In genomic region chr5:80284720-80285119, GRCh38 we compare ENCODE assay signal across 20 cellular contexts. TPM values are rescaled to one million over a fixed set of nuclear protein-coding genes. Genes with fewer than 3 reads are reported as not detected.
DNase-seq lines count a peak whose midpoint lies in the region; ATAC-seq and TF ChIP-seq lines count a peak whose summit lies in the region.
"Had no signal": no experiment of that assay in that cellular context is flagged by ENCODE, and none has a peak within 500 bp of the region (broad histone marks: within the 10 kb centered on the region; RNA-seq: fewer than 3 reads in every experiment).

No MANE protein-coding gene starts in this region.

- peak overlapping the region in 3 of 8 donors; percentile 30 to 57 (median 41) for H3K4me3 Mint-ChIP-seq in CD4-positive, alpha-beta memory T cell
- no peak overlapping the region for H3K4me3 Mint-ChIP-seq in chondrocyte (ENCODE audit: unreplicated experiment)

- DNase-seq in CD4-positive, alpha-beta memory T cell, result peak in 3 of 5 donors; percentile 15 to 19 (median 16)
- DNase-seq in KBM-7 (peak; percentile 68), chondrocyte (ENCODE audit: low spot score) (peak; percentile 12), NCI-H1694 (lab: John Stamatoyannopoulos, UW) (no peak)
- DNase-seq in activated CD4-positive, alpha-beta T cell treated with anti-CD3 and anti-CD28 coated beads, Interleukin-2, amount 50 U/mL, for 48 hours, result peak; percentile 13 to 30
- DNase-seq: amniotic stem cell, colonic mucosa, glutamatergic neuron, islet precursor cell, NCI-H1417 treated with DMSO at 0.1 percent for 48 hours, NCI-H510A, pancreas, SW 1271, upper lobe of left lung had no signal

- peak overlapping the region in 4 of 7 donors; percentile 42 to 81 (median 56) for H3K27ac Mint-ChIP-seq in CD4-positive, alpha-beta memory T cell
- no peak overlapping the region for H3K27ac Mint-ChIP-seq in chondrocyte (ENCODE audit: unreplicated experiment)

- no peaks in the 10 kb centered on the region for H3K27me3 ChIP-seq in CD4-positive, alpha-beta memory T cell (ENCODE audit: insufficient read depth, low read length)
- H3K27me3 ChIP-seq: BLaER1, colonic mucosa, pancreas, upper lobe of left lung had no signal

- POLR2A ChIA-PET in CD4-positive, alpha-beta memory T cell (lab: Charles Lee; ENCODE audit: partially characterized antibody), result interaction anchor here (0.6 to 1.1 kb wide), 4 partner anchors 23 to 98 kb away, joined by 3 to 4 read pairs (median 4); partner anchors contain the start of gene SERINC5

- H3K4me1 Mint-ChIP-seq in CD4-positive, alpha-beta memory T cell, result peaks cover 7 to 14% (median 8%) of the 10 kb centered on the region in 4 donors
- H3K4me1 Mint-ChIP-seq in chondrocyte (ENCODE audit: low read depth), result no peaks in the 10 kb centered on the region

- no peaks in the 10 kb centered on the region for H3K36me3 Mint-ChIP-seq in CD4-positive, alpha-beta memory T cell
- no peaks in the 10 kb centered on the region for H3K36me3 Mint-ChIP-seq in chondrocyte (ENCODE audit: low read depth)

- H3K9me3 Mint-ChIP-seq in CD4-positive, alpha-beta memory T cell, result no peaks in the 10 kb centered on the region
- no peaks in the 10 kb centered on the region for H3K9me3 Mint-ChIP-seq in chondrocyte (ENCODE audit: low read depth)

- no peaks in the 10 kb centered on the region for H3K36me3 ChIP-seq in CD4-positive, alpha-beta memory T cell (ENCODE audit: insufficient read depth, low read length)
- H3K36me3 ChIP-seq: BLaER1, colonic mucosa, pancreas, upper lobe of left lung had no signal

- H3K4me3 ChIP-seq in CD4-positive, alpha-beta memory T cell (ENCODE audit: low read length in 2 of 2), result no peak overlapping the region
- H3K4me3 ChIP-seq: BLaER1, colonic mucosa, pancreas, upper lobe of left lung had no signal

- H3K4me1 ChIP-seq in CD4-positive, alpha-beta memory T cell (ENCODE audit: insufficient read depth, low read length), result no peaks in the 10 kb centered on the region
- H3K4me1 ChIP-seq: BLaER1, colonic mucosa, pancreas, upper lobe of left lung had no signal

- in situ Hi-C loops in KBM-7 (cut with MboI; ENCODE audit: low pct_unique_long_range_greater_than_20kb, low sequenced_read_pairs), result no loop called here

- ATAC-seq in HG03442 (IDR thresholded peaks at IDR 0.05; ENCODE audit: unreplicated experiment), result no peak
- ATAC-seq in GM18517 (IDR thresholded peaks at IDR 0.05; ENCODE audit: unreplicated experiment), result no peak
- ATAC-seq: Panc1, pancreas had no signal

- H3K9me3 ChIP-seq in CD4-positive, alpha-beta memory T cell (ENCODE audit: control insufficient read depth in 1 of 2, low read length in 2 of 2), result no peaks in the 10 kb centered on the region
- H3K9me3 ChIP-seq: BLaER1, colonic mucosa, pancreas, upper lobe of left lung had no signal

- CTCF ChIA-PET in CD4-positive, alpha-beta memory T cell (lab: Charles Lee; ENCODE audit: partially characterized antibody), result interaction anchor here (0.8 to 4.8 kb wide), 4 partner anchors 10 to 201 kb away, joined by 3 to 23 read pairs (median 3); no protein-coding TSS in a partner anchor

- TF ChIP-seq CTCF in chondrocyte (IDR thresholded peaks at IDR 0.05), result no peak

- no peaks in the 10 kb centered on the region for H3K27me3 Mint-ChIP-seq in CD4-positive, alpha-beta memory T cell
- H3K27me3 Mint-ChIP-seq in chondrocyte (ENCODE audit: low read depth), result no peaks in the 10 kb centered on the region

- H3K27ac ChIP-seq in CD4-positive, alpha-beta memory T cell (ENCODE audit: low read depth, low read length), result no peak overlapping the region
- H3K27ac ChIP-seq: BLaER1, colonic mucosa, pancreas, upper lobe of left lung had no signal

- intact Hi-C loops in CD4-positive, alpha-beta memory T cell (cut with micrococcal nuclease), result no loop called here

RNA-seq across cellular contexts. Expression of gene SERINC5, which starts 28.9 kb away (rescaled TPM):
- total RNA-seq in CD4-positive, alpha-beta memory T cell, result 100 to 1,000 TPM; 153 to 165 TPM
- polyA plus RNA-seq in CD4-positive, alpha-beta memory T cell, result 10 to 100 TPM; 20.7 to 35.2 TPM
- 39.3 to 41.5 TPM (median 39.9 TPM) in 3 replicates for total RNA-seq in chondrocyte

RNA-seq across cellular contexts. Expression of gene SPZ1, which starts 35.1 kb away (rescaled TPM):
- not detected for total RNA-seq in CD4-positive, alpha-beta memory T cell
- polyA plus RNA-seq in CD4-positive, alpha-beta memory T cell, result not detected
- total RNA-seq in chondrocyte, result not detected in 3 replicates
- total RNA-seq: colonic mucosa, epithelial cell of proximal tubule, mononuclear cell, pancreas, upper lobe of left lung had no signal
- polyA plus RNA-seq: pancreas had no signal
